1 cellular context compared by ENCODE assay signal in the genomic region with DNA sequence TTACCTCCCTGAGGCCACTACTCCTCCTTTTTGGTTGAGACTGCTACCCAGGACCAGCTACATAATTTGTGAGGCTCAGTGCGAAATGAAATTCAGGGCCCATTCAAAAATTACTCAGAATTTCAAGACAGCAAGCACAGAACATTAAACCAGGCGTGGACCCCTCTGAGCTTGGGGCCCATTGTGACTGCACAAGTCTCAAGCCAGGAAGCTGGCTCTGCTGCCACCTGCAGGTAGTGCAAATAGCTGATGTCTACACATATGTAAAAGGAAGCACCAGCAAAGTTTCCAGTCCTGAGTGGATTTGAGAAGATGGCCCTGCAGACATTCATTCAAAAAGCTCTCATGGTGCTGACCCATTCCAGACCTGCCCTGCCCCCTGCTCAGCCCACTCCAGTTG.
TF ChIP-seq lines count a peak whose summit lies in the region.

No MANE protein-coding gene starts in this region.

TF ChIP-seq in WTC11, 78 proteins besides CTCF, POLR2A, EP300 and RAD21 (continued from another document):
- TF ChIP-seq ZNF317 (CRISPR knock-in tag; IDR thresholded peaks at IDR 0.05; ENCODE audit: borderline replicate concordance, low read depth) (no peak), NR3C1 (CRISPR knock-in tag; conservative IDR thresholded peaks at IDR 0.05; ENCODE audit: low read depth) (no peak), NR1H2 (CRISPR knock-in tag; IDR thresholded peaks at IDR 0.05) (no peak), RORB (CRISPR knock-in tag; IDR thresholded peaks at IDR 0.05) (no peak)
- TF ChIP-seq, protein P1, sequence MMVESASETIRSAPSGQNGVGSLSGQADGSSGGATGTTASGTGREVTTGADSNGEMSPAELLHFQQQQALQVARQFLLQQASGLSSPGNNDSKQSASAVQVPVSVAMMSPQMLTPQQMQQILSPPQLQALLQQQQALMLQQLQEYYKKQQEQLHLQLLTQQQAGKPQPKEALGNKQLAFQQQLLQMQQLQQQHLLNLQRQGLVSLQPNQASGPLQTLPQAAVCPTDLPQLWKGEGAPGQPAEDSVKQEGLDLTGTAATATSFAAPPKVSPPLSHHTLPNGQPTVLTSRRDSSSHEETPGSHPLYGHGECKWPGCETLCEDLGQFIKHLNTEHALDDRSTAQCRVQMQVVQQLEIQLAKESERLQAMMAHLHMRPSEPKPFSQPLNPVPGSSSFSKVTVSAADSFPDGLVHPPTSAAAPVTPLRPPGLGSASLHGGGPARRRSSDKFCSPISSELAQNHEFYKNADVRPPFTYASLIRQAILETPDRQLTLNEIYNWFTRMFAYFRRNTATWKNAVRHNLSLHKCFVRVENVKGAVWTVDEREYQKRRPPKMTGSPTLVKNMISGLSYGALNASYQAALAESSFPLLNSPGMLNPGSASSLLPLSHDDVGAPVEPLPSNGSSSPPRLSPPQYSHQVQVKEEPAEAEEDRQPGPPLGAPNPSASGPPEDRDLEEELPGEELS (CRISPR knock-in tag; IDR thresholded peaks at IDR 0.05) = no peak
